8 cellular contexts compared by ENCODE assay signal in the genomic region with DNA sequence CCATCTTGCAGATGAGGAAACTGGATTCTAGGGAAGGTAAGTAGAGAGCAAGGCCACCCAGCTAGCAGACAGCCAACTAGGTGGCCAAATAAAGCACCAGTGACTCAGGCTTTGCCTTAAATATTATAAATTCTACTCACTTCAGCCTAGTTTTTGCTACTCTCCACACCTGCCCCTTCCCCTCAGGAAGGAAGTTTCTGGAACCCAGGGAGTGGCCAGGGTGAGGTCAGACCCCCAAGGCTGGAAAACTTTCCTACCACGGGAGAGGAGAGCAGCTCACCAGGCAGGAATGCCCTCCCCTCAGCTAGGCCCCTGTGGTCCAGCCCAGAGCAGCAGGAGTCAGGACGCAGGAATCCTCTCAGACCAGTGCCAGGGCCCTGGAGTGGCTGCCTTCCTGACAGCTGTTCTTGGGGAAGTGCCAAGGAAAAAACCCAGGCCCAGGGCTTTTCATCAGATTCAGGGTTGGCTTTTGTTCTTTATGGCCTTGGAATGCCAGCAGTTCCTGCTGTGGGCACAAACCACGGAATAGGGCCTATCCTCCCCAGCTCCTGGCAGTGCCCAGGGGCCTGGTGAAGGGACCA. TPM values are rescaled to one million over a fixed set of nuclear protein-coding genes. Genes with fewer than 3 reads are reported as not detected.
DNase-seq lines count a peak whose midpoint lies in the region; ATAC-seq and TF ChIP-seq lines count a peak whose summit lies in the region.

No MANE protein-coding gene starts in this region.

- DNase-seq in HT1080 (ENCODE audit: low read depth) = peak; percentile 100
- peak; percentile 98 for DNase-seq in mammary epithelial cell
- DNase-seq in left lobe of liver (ENCODE audit: low spot score) = peak; percentile 86
- DNase-seq in thyroid gland = peak; percentile 94 to 95
- no peak for DNase-seq in activated naive CD4-positive, alpha-beta T cell (lab: John Stamatoyannopoulos, UW)
- no peak for DNase-seq in WERI-Rb-1
- no peak for DNase-seq in GM20000 (ENCODE audit: low spot score)
- DNase-seq in NCI-H146 treated with DMSO at 0.1 percent for 48 hours (lab: John Stamatoyannopoulos, UW; ENCODE audit: unreplicated experiment) = no peak

- no TSS peak for BruUV-seq in mammary epithelial cell (replicated peaks; lab: Mats Ljungman, UMichigan)

- no peaks in the 10 kb centered on the region for H3K9me3 ChIP-seq in mammary epithelial cell (replicated peaks; ENCODE audit: insufficient read depth, low read length)
- no peaks in the 10 kb centered on the region for H3K9me3 ChIP-seq in thyroid gland
- H3K9me3 ChIP-seq in WERI-Rb-1 (ENCODE audit: severe bottlenecking) = no peaks in the 10 kb centered on the region

- H3K9ac ChIP-seq in mammary epithelial cell (ENCODE audit: insufficient read depth, low read length) = peak overlapping the region; percentile 88

- peak overlapping the region; percentile 25 for H3K4me2 ChIP-seq in mammary epithelial cell (ENCODE audit: insufficient read depth, low read depth, low read length)

- H2AFZ ChIP-seq in mammary epithelial cell (ENCODE audit: low read depth, low read length) = no peak overlapping the region

- TF ChIP-seq POLR2A in thyroid gland (IDR thresholded peaks at IDR 0.05) = peak in 1 of 2 donors; percentile 61

- no peaks in the 10 kb centered on the region for H3K79me2 ChIP-seq in mammary epithelial cell (ENCODE audit: insufficient read depth, low read length)

- WGBS in mammary epithelial cell (ENCODE audit: low coverage, missing lambda C conversion rate) = 0% methylated on average over 2 of the region's 3 CpGs
- WGBS in thyroid gland, 2 donors = 14 to 17% methylated on average over 2 to 3 of the region's 3 CpGs

- H3K4me3 ChIP-seq in mammary epithelial cell (replicated peaks in 1 of 3; ENCODE audit: insufficient read depth in 1 of 3, low read depth in 2 of 3, low read length in 3 of 3) = no peak overlapping the region
- no peak overlapping the region for H3K4me3 ChIP-seq in thyroid gland (replicated peaks in 1 of 3)
- no peak overlapping the region for H3K4me3 ChIP-seq in WERI-Rb-1 (ENCODE audit: low read depth, low read length)

- H3K36me3 ChIP-seq in mammary epithelial cell (ENCODE audit: insufficient read depth, low read length) (no peaks in the 10 kb centered on the region), thyroid gland (no peaks in the 10 kb centered on the region), WERI-Rb-1 (no peaks in the 10 kb centered on the region)

- H3K27ac ChIP-seq in mammary epithelial cell (ENCODE audit: insufficient read depth, low read depth, low read length) (peak overlapping the region; percentile 99), thyroid gland (peak overlapping the region; percentile 93 to 99 (median 95)), WERI-Rb-1 (no peak overlapping the region)

- ATAC-seq in left lobe of liver = peak; percentile 53

- TF ChIP-seq CTCF in mammary epithelial cell (conservative IDR thresholded peaks at IDR 0.05 in 1 of 2, IDR thresholded peaks at IDR 0.05 in 1 of 2; ENCODE audit: extremely low read depth in 1 of 2, insufficient read depth in 1 of 2, low read depth in 1 of 2, low read length in 2 of 2) (no peak), thyroid gland (IDR thresholded peaks at IDR 0.05) (peak in 1 of 6 experiments; percentile 25), WERI-Rb-1 (IDR thresholded peaks at IDR 0.05; ENCODE audit: low read depth, low read length) (no peak), GM20000 (IDR thresholded peaks at IDR 0.05; ENCODE audit: extremely low read depth, missing control alignments) (no peak)

- H3K4me1 ChIP-seq in mammary epithelial cell (ENCODE audit: insufficient read depth, low read length) (peaks cover 54% of the 10 kb centered on the region), thyroid gland (peaks cover 76 to 79% of the 10 kb centered on the region in 2 donors)

- dilution Hi-C loops in mammary epithelial cell (cut with HindIII; ENCODE audit: low sequenced_read_pairs) = no loop called here

- H3K27me3 ChIP-seq in mammary epithelial cell (ENCODE audit: insufficient read depth, low read length) (no peaks in the 10 kb centered on the region), thyroid gland (no peaks in the 10 kb centered on the region), WERI-Rb-1 (ENCODE audit: insufficient read depth, low read depth, severe bottlenecking) (no peaks in the 10 kb centered on the region)

- H4K20me1 ChIP-seq in mammary epithelial cell (ENCODE audit: insufficient read depth, low read length) = no peaks in the 10 kb centered on the region

- intact Hi-C loops in mammary epithelial cell (cut with micrococcal nuclease) = loop anchor here (1.0 kb wide), 5 partner anchors 27 to 87 kb away; no protein-coding TSS in a partner anchor
- intact Hi-C loops in thyroid gland (cut with DNase I) = no loop called here

- in situ Hi-C loops in mammary epithelial cell (cut with MboI; ENCODE audit: low sequenced_read_pairs in 2 of 2) = no loop called here

- CTCF ChIA-PET in mammary epithelial cell (lab: Charles Lee; ENCODE audit: low non-redundant PET) = interaction anchor here (0.6 to 0.7 kb wide), 2 partner anchors 35 to 45 kb away, joined by 3 read pairs; no protein-coding TSS in a partner anchor

RNA-seq across cellular contexts. Expression of a gene that starts 5.1 kb away (rescaled TPM):
- total RNA-seq in HT1080 (2014; rRNA removed; shearing (Covaris generic)) = 5.9 and 11.3 TPM in 2 replicates
- 1.4 and 1.9 TPM in 2 replicates for polyA plus RNA-seq in HT1080 (2015; cell fraction: cytosol; rRNA removed)
- polyA plus RNA-seq in HT1080 (2015; cell fraction: nucleus; rRNA removed) = 3.0 and 5.7 TPM in 2 replicates
- total RNA-seq in mammary epithelial cell (10 to 100 TPM in 1 of 2 donors, 1 to 10 TPM in 1; 3.3 to 16.1 TPM), left lobe of liver (0.65 TPM), thyroid gland (1,000 to 10,000 TPM; 1,318 to 2,156 (median 1,767) TPM)
- polyA plus RNA-seq in mammary epithelial cell = 0.79 TPM
- not detected for polyA minus RNA-seq in mammary epithelial cell

Comparison
In these comparisons a context has a peak if more than half of its experiments do, and no peak if none do; other contexts are left out.
1. DNase-seq: peak in HT1080 (single experiment), mammary epithelial cell (single experiment), left lobe of liver (single experiment) and thyroid gland (2 of 2); none in activated naive CD4-positive, alpha-beta T cell (0 of 4), WERI-Rb-1 (single experiment), GM20000 (single experiment) and NCI-H146 treated with DMSO at 0.1 percent for 48 hours (single experiment).
2. RNA of a gene that starts 5.1 kb away (total RNA-seq): 1,318 to 2,156 TPM in thyroid gland; 3.3 to 16.1 TPM in mammary epithelial cell, 5.9 to 11.3 TPM in HT1080 and 0.65 TPM in left lobe of liver (single experiment); every median in the first group is over 10 times any median in the second.